In the genomic region with DNA sequence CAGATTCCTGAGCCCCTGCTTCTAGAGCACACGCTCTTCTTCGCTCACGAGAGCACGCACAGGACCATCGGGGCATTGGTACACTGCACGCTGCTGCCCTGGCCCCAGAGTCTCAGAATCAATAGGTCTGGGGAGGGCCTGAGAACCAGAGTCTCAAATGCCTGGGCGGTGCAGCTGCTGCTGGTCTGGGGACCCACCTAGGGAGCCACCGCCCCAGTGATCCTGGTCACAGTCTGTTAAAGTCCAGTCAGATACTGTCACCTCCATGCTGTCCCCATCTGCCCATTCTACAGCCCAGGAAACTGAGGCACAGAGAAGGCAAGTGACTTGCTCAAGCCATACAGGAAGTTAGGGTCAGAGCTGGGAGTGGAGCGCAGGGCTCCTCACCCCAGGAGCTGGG, we compare ENCODE assay signal across 19 cellular contexts. TPM values are rescaled to one million over a fixed set of nuclear protein-coding genes. Genes with fewer than 3 reads are reported as not detected.
A peak's percentile ranks its signal among the peaks of the same experiment; 100 is the strongest.
DNase-seq lines count a peak whose midpoint lies in the region; ATAC-seq, FAIRE-seq and TF ChIP-seq lines count a peak whose summit lies in the region.
"Had no signal": no experiment of that assay in that cellular context is flagged by ENCODE, and none has a peak within 500 bp of the region (broad histone marks: within the 10 kb centered on the region; RNA-seq: fewer than 3 reads in every experiment).

No MANE protein-coding gene starts in this region.

- H3K4me3 ChIP-seq in H1 (ENCODE audit: extremely low read depth in 1 of 4, insufficient read depth in 2 of 4, low read depth in 3 of 4, low read length in 4 of 4), result no peak overlapping the region
- H3K4me3 ChIP-seq in mesenchymal stem cell (ENCODE audit: insufficient read depth in 1 of 2, low read depth in 1 of 2, low read length in 2 of 2), result no peak overlapping the region
- no peak overlapping the region for H3K4me3 ChIP-seq in upper lobe of right lung
- H3K4me3 ChIP-seq: pancreas, skin epidermis, transverse colon had no signal

- H2AFZ ChIP-seq in H1 (ENCODE audit: low read length) (no peak overlapping the region), mesenchymal stem cell (ENCODE audit: low read depth, low read length) (no peak overlapping the region)

- 87% methylated on average over 6 of the region's 9 CpGs; no CpG with 5 or more reads in 1 of the 2 experiments for WGBS in H1 (ENCODE audit: extremely low coverage in 1 of 2, insufficient coverage in 1 of 2, insufficient read length in 1 of 2, insufficient replicate concordance in 2 of 2, low coverage in 1 of 2, low lambda C conversion rate in 2 of 2, missing lambda C conversion rate in 1 of 2), 2 experiments
- 89% methylated on average over 9 of the region's 9 CpGs for WGBS in mesenchymal stem cell

- TF ChIP-seq EP300 in H1 (IDR thresholded peaks at IDR 0.05; ENCODE audit: borderline replicate concordance in 1 of 2, low read depth in 2 of 2, low read length in 2 of 2), result no peak

- H2BK5ac ChIP-seq in H1 (ENCODE audit: low read depth, low read length) (no peak overlapping the region), mesenchymal stem cell (ENCODE audit: low read depth, low read length, poor library complexity, severe bottlenecking) (no peak overlapping the region)

- no peak overlapping the region for H2BK20ac ChIP-seq in H1 (ENCODE audit: low read length)

- peak overlapping the region; percentile 47 for H4K91ac ChIP-seq in H1 (replicated peaks; ENCODE audit: insufficient read length, low read length)
- H4K91ac ChIP-seq in mesenchymal stem cell (ENCODE audit: low read length), result peak overlapping the region; percentile 65

- H3K18ac ChIP-seq in H1 (ENCODE audit: extremely low read depth, low read length), result no peak overlapping the region
- H3K18ac ChIP-seq in mesenchymal stem cell (ENCODE audit: low read depth in 1 of 2, low read length in 2 of 2), result peak overlapping the region in 1 of 2 experiments; percentile 73

- FAIRE-seq in H1 (lab: Jason Lieb, UNC), result no peak
- FAIRE-seq: pancreas had no signal

- H4K5ac ChIP-seq in H1 (ENCODE audit: insufficient read length, low read depth, low read length), result no peak overlapping the region

- no peaks in the 10 kb centered on the region for H3K79me2 ChIP-seq in H1 (ENCODE audit: control insufficient read depth in 1 of 2, insufficient read depth in 2 of 2, low read length in 2 of 2)

- H3K4ac ChIP-seq in H1 (replicated peaks; ENCODE audit: insufficient read length, low read depth, low read length) (no peak overlapping the region), mesenchymal stem cell (ENCODE audit: low read depth in 1 of 2, low read length in 2 of 2) (peak overlapping the region; percentile 10 to 75)

- H3K14ac ChIP-seq in H1 (ENCODE audit: insufficient read length), result no peak overlapping the region
- peak overlapping the region in 1 of 2 experiments; percentile 75 for H3K14ac ChIP-seq in mesenchymal stem cell (ENCODE audit: low read length in 2 of 2)

- H3K23ac ChIP-seq in H1 (ENCODE audit: insufficient read length) (no peak overlapping the region), mesenchymal stem cell (ENCODE audit: low read length in 2 of 2) (no peak overlapping the region)

- H3K27ac ChIP-seq in H1 (ENCODE audit: low read depth, low read length) (no peak overlapping the region), mesenchymal stem cell (ENCODE audit: low read length, poor library complexity, severe bottlenecking) (no peak overlapping the region), temporal lobe (ENCODE audit: low read depth, low read length) (peak overlapping the region; percentile 99), upper lobe of right lung (no peak overlapping the region)
- H3K27ac ChIP-seq: 22Rv1, brain microvascular endothelial cell, pancreas, transverse colon had no signal

- H3K9me3 ChIP-seq in H1 (ENCODE audit: insufficient read depth in 2 of 2, low read depth in 1 of 2, low read length in 1 of 2) (no peaks in the 10 kb centered on the region), mesenchymal stem cell (ENCODE audit: control insufficient read depth, low read length) (no peaks in the 10 kb centered on the region), upper lobe of right lung (no peaks in the 10 kb centered on the region)
- H3K9me3 ChIP-seq: pancreas, transverse colon had no signal

- H2BK12ac ChIP-seq in H1 (ENCODE audit: low read depth, low read length) (0 out of 2 replicates have a peak overlapping the region, but pooled peaks have one; percentile 9), mesenchymal stem cell (ENCODE audit: low read length in 2 of 2) (peak overlapping the region; percentile 23 to 85)

- POLR2A ChIA-PET in H1 (lab: Charles Lee; ENCODE audit: partially characterized antibody), result interaction anchor here (1.2 kb wide), 1 partner anchor 15 kb away, joined by 3 read pairs; no protein-coding TSS in a partner anchor

- ATAC-seq in upper lobe of right lung, result no peak

- H3K23me2 ChIP-seq in H1 (ENCODE audit: low read depth, low read length), result peaks cover 5% of the 10 kb centered on the region; the same call in 1 of the 2 replicates

- H3K4me1 ChIP-seq in H1 (replicated peaks in 1 of 4; ENCODE audit: control insufficient read depth in 3 of 4, insufficient read depth in 4 of 4, low read length in 3 of 4) (peaks cover 0 to 22% (median 11%) of the 10 kb centered on the region in 4 experiments; a peak in 6 of 7 replicates), mesenchymal stem cell (ENCODE audit: control insufficient read depth, insufficient read depth, low read depth, low read length) (peaks cover 67% of the 10 kb centered on the region), upper lobe of right lung (peaks cover 56% of the 10 kb centered on the region)

- no peak for TF ChIP-seq RAD21 in H1 (IDR thresholded peaks at IDR 0.05 in 1 of 2, conservative IDR thresholded peaks at IDR 0.05 in 1 of 2; ENCODE audit: low read depth in 2 of 2, low read length in 2 of 2)

- no peaks in the 10 kb centered on the region for H4K20me1 ChIP-seq in H1 (replicated peaks in 1 of 2; ENCODE audit: control insufficient read depth in 1 of 2, insufficient read depth in 2 of 2, low read length in 2 of 2)

- H3K9ac ChIP-seq in H1 (replicated peaks in 1 of 4; ENCODE audit: extremely low read depth in 1 of 4, low read depth in 3 of 4, low read length in 3 of 4) (no peak overlapping the region), mesenchymal stem cell (ENCODE audit: low read length) (peak overlapping the region; percentile 81)

- no peak for TF ChIP-seq POLR2A in H1 (IDR thresholded peaks at IDR 0.05; ENCODE audit: control extremely low read depth in 1 of 2, low read depth in 2 of 2, low read length in 2 of 2)

- H3K27me3 ChIP-seq in H1 (replicated peaks in 1 of 4; ENCODE audit: control insufficient read depth in 3 of 4, extremely low read depth in 1 of 4, insufficient read depth in 3 of 4, low read length in 3 of 4) (no peaks in the 10 kb centered on the region; a peak in 1 of 7 replicates), mesenchymal stem cell (ENCODE audit: control insufficient read depth in 1 of 2, insufficient read depth in 1 of 2, low read length in 2 of 2) (no peaks in the 10 kb centered on the region), upper lobe of right lung (no peaks in the 10 kb centered on the region)
- H3K27me3 ChIP-seq: brain microvascular endothelial cell, pancreas, transverse colon had no signal

- TF ChIP-seq CTCF in H1 (IDR thresholded peaks at IDR 0.05; ENCODE audit: control extremely low read depth in 1 of 3, insufficient read depth in 1 of 3, low read depth in 1 of 3, low read length in 3 of 3) (no peak), upper lobe of right lung (IDR thresholded peaks at IDR 0.05) (no peak)

- CTCF ChIA-PET in H1 (lab: Charles Lee; ENCODE audit: partially characterized antibody), result interaction anchor here (0.5 to 13.1 kb wide), 9 partner anchors 8 to 80 kb away, joined by 3 to 67 read pairs (median 5); no protein-coding TSS in a partner anchor

- H2BK120ac ChIP-seq in H1 (replicated peaks; ENCODE audit: low read depth, low read length), result no peak overlapping the region
- H2BK120ac ChIP-seq in mesenchymal stem cell (ENCODE audit: low read depth, low read length), result no peak overlapping the region

- no peak overlapping the region for H3K56ac ChIP-seq in H1 (replicated peaks; ENCODE audit: insufficient read length, low read depth, low read length)

- intact Hi-C loops in upper lobe of right lung (cut with DNase I), result no loop called here

- H3K4me2 ChIP-seq in H1 (ENCODE audit: insufficient read depth in 1 of 2, low read depth in 2 of 2, low read length in 2 of 2) (no peak overlapping the region), mesenchymal stem cell (ENCODE audit: low read length, poor library complexity, severe bottlenecking) (no peak overlapping the region)

- H2BK15ac ChIP-seq in H1 (ENCODE audit: low read length), result no peak overlapping the region
- no peak overlapping the region for H2BK15ac ChIP-seq in mesenchymal stem cell (ENCODE audit: low read depth, poor library complexity, severe bottlenecking)

- H2AK5ac ChIP-seq in H1 (ENCODE audit: low read depth, low read length) (peak overlapping the region; percentile 8; the same call in 1 of the 2 replicates), mesenchymal stem cell (ENCODE audit: low read length, severe bottlenecking) (no peak overlapping the region)

- H3K79me1 ChIP-seq in H1 (ENCODE audit: low read depth, low read length) (no peaks in the 10 kb centered on the region), mesenchymal stem cell (replicated peaks; ENCODE audit: low read length, poor library complexity, severe bottlenecking) (peaks cover 44% of the 10 kb centered on the region)

- H4K8ac ChIP-seq in H1 (ENCODE audit: extremely low read depth, insufficient read depth, low read length) (no peak overlapping the region; the same call in 1 of the 2 replicates), mesenchymal stem cell (ENCODE audit: low read length) (peak overlapping the region; percentile 10)

- peak; percentile 39 for DNase-seq in activated effector memory CD4-positive, alpha-beta T cell treated with anti-CD3 and anti-CD28 coated beads, Interleukin-2, amount 50 U/mL, for 16 hours
- no peak for DNase-seq in activated effector memory CD4-positive, alpha-beta T cell treated with Interleukin-2 at 50 U/mL for 16 hours
- DNase-seq in H1 (ENCODE audit: low read depth in 1 of 2, low spot score in 2 of 2) (no peak), mesenchymal stem cell (no peak), NCI-H2029 treated with DMSO at 0.1 percent for 48 hours (lab: John Stamatoyannopoulos, UW) (no peak), upper lobe of right lung (no peak)
- no peak for DNase-seq in activated naive CD4-positive, alpha-beta T cell treated with anti-CD3 and anti-CD28 coated beads, Interleukin-2, amount 50 U/mL, for 16 hours
- DNase-seq: activated CD4-positive, alpha-beta T cell treated with anti-CD3 and anti-CD28 coated beads, Interleukin-2, amount 10 ng/mL, durations not matched to agents 24 days and 14 days; activated naive CD4-positive, alpha-beta T cell treated with anti-CD3 and anti-CD28 coated beads for 36 hours; brain microvascular endothelial cell; H9; islet precursor cell; NCI-H1105; NCI-H82 had no signal

- no peaks in the 10 kb centered on the region for H3K36me3 ChIP-seq in H1 (ENCODE audit: control insufficient read depth in 2 of 4, insufficient read depth in 4 of 4, low read length in 3 of 4)
- H3K36me3 ChIP-seq in mesenchymal stem cell (ENCODE audit: control insufficient read depth in 1 of 2, insufficient read depth in 2 of 2, low read depth in 1 of 2, low read length in 2 of 2), result peaks cover 34 to 51% of the 10 kb centered on the region in 2 experiments
- no peaks in the 10 kb centered on the region for H3K36me3 ChIP-seq in upper lobe of right lung
- H3K36me3 ChIP-seq: pancreas, transverse colon had no signal

RNA-seq across cellular contexts. Expression of a gene that starts 38.0 kb away (rescaled TPM):
- 6.2 and 6.9 TPM in 2 replicates for total RNA-seq in H1 (2021; fragmentation: NEBNext Ultra II Directional; extraction: Animal tissue kit (Norgen Biotek cat#: 25700))
- 3.9 and 5.8 TPM in 2 replicates for polyA plus RNA-seq in H1 (2011; rRNA removed)
- polyA plus RNA-seq in H1 (2011; cell fraction: cytosol; rRNA removed), result 4.1 TPM
- polyA plus RNA-seq in H1 (2011; cell fraction: nucleus; rRNA removed), result 4.5 TPM
- polyA plus RNA-seq in H1 (2012, experiment 1 of 2), result 3.1 to 4.4 TPM (median 4.3 TPM) in 4 replicates
- 3.8 TPM for polyA plus RNA-seq in H1 (2012, experiment 2 of 2)
- 3.6 TPM for polyA plus RNA-seq in H1 (2013, experiment 1 of 2)
- 3.8 TPM for polyA plus RNA-seq in H1 (2013, experiment 2 of 2)
- polyA minus RNA-seq in H1 (2011; rRNA and poly(A)+ RNA removed), result 3.4 and 3.7 TPM in 2 replicates
- 4.0 TPM for polyA minus RNA-seq in H1 (2011; cell fraction: cytosol; rRNA and poly(A)+ RNA removed)
- polyA minus RNA-seq in H1 (2011; cell fraction: nucleus; rRNA and poly(A)+ RNA removed), result 3.2 TPM
- polyA plus RNA-seq in mesenchymal stem cell (2013, experiment 1 of 2), result 47.4 TPM
- polyA plus RNA-seq in mesenchymal stem cell (2013, experiment 2 of 2), result 49.0 TPM
- total RNA-seq in temporal lobe (5.7 TPM), upper lobe of right lung (32.4 TPM)
